9 cellular contexts compared by ENCODE assay signal in the genomic region with DNA sequence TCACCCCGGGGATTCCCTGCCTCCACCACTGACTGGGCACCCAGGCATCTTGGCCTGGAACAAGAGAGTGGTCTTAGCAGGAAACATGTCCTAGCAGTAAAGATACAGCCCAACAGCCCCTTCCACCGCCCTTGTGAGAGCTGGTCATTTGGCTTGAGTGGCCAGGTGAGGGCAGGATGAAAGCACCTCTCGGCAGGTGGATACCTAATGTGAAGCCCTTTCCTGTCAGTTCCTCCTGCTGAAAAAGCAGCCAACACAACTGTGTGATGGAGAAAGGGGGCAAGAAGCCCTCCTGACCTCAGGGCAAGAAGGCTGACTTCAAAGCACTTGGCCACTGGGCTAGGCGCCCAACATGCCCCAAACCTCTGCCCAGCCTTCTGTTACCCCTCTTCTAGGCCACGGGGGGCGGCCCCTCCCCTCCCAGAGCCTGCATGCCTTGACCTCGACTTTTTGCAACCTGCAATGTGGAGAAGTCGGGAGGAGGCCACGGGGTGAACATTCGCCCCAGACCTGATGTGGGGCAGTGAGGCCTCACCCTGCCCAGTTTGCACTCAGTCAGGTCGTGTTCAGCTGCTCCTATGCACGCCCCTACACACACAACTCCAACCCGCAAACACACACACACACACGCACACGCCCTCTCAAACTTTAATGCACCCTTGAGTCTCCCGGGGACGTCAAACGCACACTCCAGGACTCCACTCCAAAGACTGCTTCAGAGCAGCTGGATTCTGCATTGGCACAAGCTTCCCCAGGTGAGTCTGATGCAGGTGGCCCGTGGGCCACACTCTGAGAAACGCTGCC. TPM values are rescaled to one million over a fixed set of nuclear protein-coding genes. Genes with fewer than 3 reads are reported as not detected.
DNase-seq lines count a peak whose midpoint lies in the region; ATAC-seq, FAIRE-seq and TF ChIP-seq lines count a peak whose summit lies in the region.
"Had no signal": no experiment of that assay in that cellular context is flagged by ENCODE, and none has a peak within 500 bp of the region (broad histone marks: within the 10 kb centered on the region; RNA-seq: fewer than 3 reads in every experiment).

No MANE protein-coding gene starts in this region.

- H3K9me3 ChIP-seq in body of pancreas (no peaks in the 10 kb centered on the region), muscle layer of colon (ENCODE audit: low read length) (no peaks in the 10 kb centered on the region), tibial artery (no peaks in the 10 kb centered on the region)

- H3K27ac ChIP-seq in body of pancreas: no peak overlapping the region
- H3K27ac ChIP-seq in muscle layer of colon (ENCODE audit: low read depth, low read length): no peak overlapping the region
- H3K27ac ChIP-seq in tibial artery: peak overlapping the region in 1 of 2 donors; percentile 47

- CTCF ChIA-PET in activated naive CD4-positive, alpha-beta T cell treated with anti-CD3 and anti-CD28 coated beads for 36 hours (lab: Charles Lee): interaction anchor here (1.1 to 1.4 kb wide), 2 partner anchors 49 to 337 kb away, joined by 3 to 4 read pairs; no protein-coding TSS in a partner anchor

- H3K9ac ChIP-seq in muscle layer of colon (ENCODE audit: low read length): no peak overlapping the region

- no peak overlapping the region for H3K27ac Mint-ChIP-seq in activated naive CD4-positive, alpha-beta T cell treated with anti-CD3 and anti-CD28 coated beads for 36 hours

- no peak for TF ChIP-seq POLR2A in body of pancreas (IDR thresholded peaks at IDR 0.05)

- WGBS in body of pancreas, 2 donors: 40 to 43% methylated on average over 2 to 20 of the region's 20 CpGs

- no peaks in the 10 kb centered on the region for H3K36me3 ChIP-seq in body of pancreas (replicated peaks in 1 of 2; ENCODE audit: insufficient read depth in 1 of 2, low read depth in 2 of 2)
- H3K36me3 ChIP-seq in muscle layer of colon (ENCODE audit: insufficient read depth, low read length): no peaks in the 10 kb centered on the region
- no peaks in the 10 kb centered on the region for H3K36me3 ChIP-seq in tibial artery

- H3K4me3 Mint-ChIP-seq in activated naive CD4-positive, alpha-beta T cell treated with anti-CD3 and anti-CD28 coated beads for 36 hours: peak overlapping the region; percentile 7

- intact Hi-C loops in activated naive CD4-positive, alpha-beta T cell treated with anti-CD3 and anti-CD28 coated beads for 36 hours (cut with micrococcal nuclease): no loop called here
- intact Hi-C loops in body of pancreas (cut with DNase I): no loop called here
- intact Hi-C loops in tibial artery (cut with DNase I; ENCODE audit: low total_unique reads): loop anchor here (5.0 to 10.0 kb wide), 2 partner anchors 45 to 237 kb away; no protein-coding TSS in a partner anchor

- DNase-seq in activated naive CD4-positive, alpha-beta T cell treated with anti-CD3 and anti-CD28 coated beads for 36 hours: no peak
- no peak for DNase-seq in activated naive CD4-positive, alpha-beta T cell treated with anti-CD3 and anti-CD28 coated beads, Interleukin-2, amount 50 U/mL, for 16 hours
- peak in 1 of 4 donors; percentile 45 for DNase-seq in body of pancreas
- DNase-seq in tibial artery: no peak
- no peak for DNase-seq in Ammon's horn (ENCODE audit: low spot score)
- no peak for DNase-seq in urothelium cell line (ENCODE audit: low spot score)
- no peak for DNase-seq in NCI-H1694 (lab: John Stamatoyannopoulos, UW)

- H3K27me3 ChIP-seq in body of pancreas (no peaks in the 10 kb centered on the region), muscle layer of colon (ENCODE audit: control insufficient read depth in 1 of 2, insufficient read depth in 2 of 2, low read length in 2 of 2) (peaks cover 0 to 7% of the 10 kb centered on the region in 2 donors), tibial artery (no peaks in the 10 kb centered on the region)

- peaks cover 66% of the 10 kb centered on the region for H3K27me3 Mint-ChIP-seq in activated naive CD4-positive, alpha-beta T cell treated with anti-CD3 and anti-CD28 coated beads for 36 hours (ENCODE audit: low read depth)

- H3K4me1 ChIP-seq in body of pancreas (peaks cover 7% of the 10 kb centered on the region), muscle layer of colon (ENCODE audit: insufficient read depth, low read length) (peaks cover 6% of the 10 kb centered on the region), tibial artery (peaks cover 0 to 25% (median 14%) of the 10 kb centered on the region in 4 donors)

- peaks cover 3% of the 10 kb centered on the region for H3K9me3 Mint-ChIP-seq in activated naive CD4-positive, alpha-beta T cell treated with anti-CD3 and anti-CD28 coated beads for 36 hours

- peaks cover 4% of the 10 kb centered on the region for H3K4me1 Mint-ChIP-seq in activated naive CD4-positive, alpha-beta T cell treated with anti-CD3 and anti-CD28 coated beads for 36 hours (ENCODE audit: low read depth)

- no peak for TF ChIP-seq CTCF in body of pancreas (IDR thresholded peaks at IDR 0.05)
- TF ChIP-seq CTCF in tibial artery (IDR thresholded peaks at IDR 0.05): no peak

- no peaks in the 10 kb centered on the region for H3K36me3 Mint-ChIP-seq in activated naive CD4-positive, alpha-beta T cell treated with anti-CD3 and anti-CD28 coated beads for 36 hours (ENCODE audit: low read depth)

- peak; percentile 31 for ATAC-seq in body of pancreas

- H3K4me3 ChIP-seq in body of pancreas: peak overlapping the region; percentile 20 to 46
- peak overlapping the region; percentile 47 to 59 for H3K4me3 ChIP-seq in muscle layer of colon (ENCODE audit: low read depth in 1 of 2, low read length in 2 of 2)
- peak overlapping the region; percentile 61 to 64 for H3K4me3 ChIP-seq in tibial artery

- no peak for FAIRE-seq in urothelium cell line (lab: Jason Lieb, UNC)
- FAIRE-seq: endometrium had no signal

RNA-seq across cellular contexts. Expression of a gene that starts 1.1 kb away (rescaled TPM):
- not detected for total RNA-seq in activated naive CD4-positive, alpha-beta T cell treated with anti-CD3 and anti-CD28 coated beads for 36 hours
- total RNA-seq in body of pancreas: 1 to 10 TPM in 1 of 2 donors, under 1 TPM in 1; 0.78 to 2.0 TPM
